17 cellular contexts compared by ENCODE assay signal in the genomic region with DNA sequence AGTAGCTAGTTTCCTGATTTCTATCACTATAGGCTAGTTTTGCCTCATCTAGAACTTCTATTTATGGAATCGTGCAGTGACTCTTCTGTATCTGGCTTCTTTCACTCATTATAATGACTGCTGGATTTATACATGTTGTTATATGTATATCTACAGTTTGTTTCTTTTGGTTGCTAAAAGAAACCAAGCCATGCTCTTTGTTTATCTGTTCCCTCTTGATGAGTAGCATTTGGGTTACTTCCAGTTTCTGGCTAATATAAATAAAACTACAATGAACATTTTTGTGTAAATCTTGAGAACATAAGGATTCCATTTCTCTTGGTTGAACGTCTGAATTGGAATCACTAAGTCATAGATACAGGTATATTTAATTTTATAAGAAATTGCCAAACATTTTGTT.
DNase-seq lines count a peak whose midpoint lies in the region; ATAC-seq and TF ChIP-seq lines count a peak whose summit lies in the region.
"Had no signal": no experiment of that assay in that cellular context is flagged by ENCODE, and none has a peak within 500 bp of the region (broad histone marks: within the 10 kb centered on the region; RNA-seq: fewer than 3 reads in every experiment).

No MANE protein-coding gene starts in this region.

- ATAC-seq in stimulated activated memory B cell treated with anti-CD40 and anti-IgM and Interleukin-4, amounts not matched to agents 10 μg/mL and 1 μg/mL and 100 μg/mL, for 72 hours = no peak
- ATAC-seq: HCT116 had no signal

- peaks cover 48% of the 10 kb centered on the region for H3K4me1 Mint-ChIP-seq in stimulated activated memory B cell treated with anti-CD40 and anti-IgM and Interleukin-4, amounts not matched to agents 10 μg/mL and 1 μg/mL and 100 μg/mL, for 72 hours
- no peaks in the 10 kb centered on the region for H3K4me1 Mint-ChIP-seq in activated CD4-positive, alpha-beta T cell treated with anti-CD3 and anti-CD28 coated beads, Interleukin-2, amount 10 ng/mL, durations not matched to agents 7 days and 5 days

- H3K36me3 Mint-ChIP-seq in stimulated activated memory B cell treated with anti-CD40 and anti-IgM and Interleukin-4, amounts not matched to agents 10 μg/mL and 1 μg/mL and 100 μg/mL, for 72 hours = peaks cover 45% of the 10 kb centered on the region
- no peaks in the 10 kb centered on the region for H3K36me3 Mint-ChIP-seq in activated CD4-positive, alpha-beta T cell treated with anti-CD3 and anti-CD28 coated beads, Interleukin-2, amount 10 ng/mL, durations not matched to agents 7 days and 5 days (ENCODE audit: low read depth)

- peaks cover 14% of the 10 kb centered on the region for H3K9me3 Mint-ChIP-seq in stimulated activated memory B cell treated with anti-CD40 and anti-IgM and Interleukin-4, amounts not matched to agents 10 μg/mL and 1 μg/mL and 100 μg/mL, for 72 hours
- peaks cover 7% of the 10 kb centered on the region for H3K9me3 Mint-ChIP-seq in activated CD4-positive, alpha-beta T cell treated with anti-CD3 and anti-CD28 coated beads, Interleukin-2, amount 10 ng/mL, durations not matched to agents 7 days and 5 days

- H3K9me3 ChIP-seq in SU-DHL-6 (ENCODE audit: insufficient read depth, low read length) = no peaks in the 10 kb centered on the region

- TF ChIP-seq CTCF in SU-DHL-6 (IDR thresholded peaks at IDR 0.05; ENCODE audit: insufficient read depth, low read length, poor library complexity, severe bottlenecking) = no peak

- no peak overlapping the region for H3K4me3 ChIP-seq in SU-DHL-6 (ENCODE audit: insufficient read depth, low read length, poor library complexity, severe bottlenecking)

- no peaks in the 10 kb centered on the region for H3K27me3 Mint-ChIP-seq in stimulated activated memory B cell treated with anti-CD40 and anti-IgM and Interleukin-4, amounts not matched to agents 10 μg/mL and 1 μg/mL and 100 μg/mL, for 72 hours
- no peaks in the 10 kb centered on the region for H3K27me3 Mint-ChIP-seq in activated CD4-positive, alpha-beta T cell treated with anti-CD3 and anti-CD28 coated beads, Interleukin-2, amount 10 ng/mL, durations not matched to agents 7 days and 5 days

- no peaks in the 10 kb centered on the region for H4K20me1 ChIP-seq in SU-DHL-6 (ENCODE audit: low read depth, low read length)

- CTCF ChIA-PET in activated CD4-positive, alpha-beta T cell treated with anti-CD3 and anti-CD28 coated beads, Interleukin-2, amount 10 ng/mL, durations not matched to agents 7 days and 5 days (lab: Charles Lee) = no interaction called here

- H3K9ac ChIP-seq in SU-DHL-6 (ENCODE audit: low read length) = peak overlapping the region; percentile 32

- H3K79me2 ChIP-seq in SU-DHL-6 (ENCODE audit: insufficient read depth, low read length) = peaks cover 44% of the 10 kb centered on the region; the same call in 1 of the 2 replicates

- peak; percentile 3 for DNase-seq in EH (ENCODE audit: low read depth)
- peak; percentile 26 for DNase-seq in fibroblast of peridontal ligament (ENCODE audit: extremely low read depth)
- DNase-seq in activated CD4-positive, alpha-beta T cell treated with anti-CD3 and anti-CD28 coated beads, Interleukin-2, amount 10 ng/mL, durations not matched to agents 7 days and 5 days = no peak
- no peak for DNase-seq in iPS-NIHi11 (ENCODE audit: low spot score)
- no peak for DNase-seq in NCI-H2081 treated with DMSO at 0.1 percent for 48 hours (lab: John Stamatoyannopoulos, UW)
- DNase-seq: GDM1, GOT3, Kasumi-1, NCI-H1417 treated with DMSO at 0.1 percent for 48 hours, NCI-H1930, NCI-H524 treated with DMSO at 0.1 percent for 48 hours, Right ventricle myocardium superior, SW 1271 had no signal

- peak overlapping the region; percentile 43 for H3K4me2 ChIP-seq in SU-DHL-6 (ENCODE audit: low read depth, low read length, poor library complexity, severe bottlenecking)

- no peak overlapping the region for H2AFZ ChIP-seq in SU-DHL-6 (ENCODE audit: low read depth, low read length, severe bottlenecking)

- H3K27ac ChIP-seq in SU-DHL-6 (ENCODE audit: low read depth, low read length) = peak overlapping the region; percentile 65

- H3K9me2 ChIP-seq in SU-DHL-6 (replicated peaks; ENCODE audit: insufficient read depth, low read length) = no peaks in the 10 kb centered on the region

- H3F3A ChIP-seq in SU-DHL-6 (ENCODE audit: insufficient read depth) = peaks cover 7% of the 10 kb centered on the region

- H3K4me3 Mint-ChIP-seq in stimulated activated memory B cell treated with anti-CD40 and anti-IgM and Interleukin-4, amounts not matched to agents 10 μg/mL and 1 μg/mL and 100 μg/mL, for 72 hours = no peak overlapping the region
- no peak overlapping the region for H3K4me3 Mint-ChIP-seq in activated CD4-positive, alpha-beta T cell treated with anti-CD3 and anti-CD28 coated beads, Interleukin-2, amount 10 ng/mL, durations not matched to agents 7 days and 5 days
- H3K4me3 Mint-ChIP-seq: CD14-positive monocyte had no signal

- no peaks in the 10 kb centered on the region for H3K27me3 ChIP-seq in SU-DHL-6 (ENCODE audit: low read length)

- H3K27ac Mint-ChIP-seq in stimulated activated memory B cell treated with anti-CD40 and anti-IgM and Interleukin-4, amounts not matched to agents 10 μg/mL and 1 μg/mL and 100 μg/mL, for 72 hours = peak overlapping the region; percentile 76
- no peak overlapping the region for H3K27ac Mint-ChIP-seq in activated CD4-positive, alpha-beta T cell treated with anti-CD3 and anti-CD28 coated beads, Interleukin-2, amount 10 ng/mL, durations not matched to agents 7 days and 5 days
- H3K27ac Mint-ChIP-seq: CD14-positive monocyte had no signal

- H3K36me3 ChIP-seq in SU-DHL-6 (ENCODE audit: low read length) = 0 out of 2 replicates have a peak, but pooled peaks cover 3% of the 10 kb centered on the region

- POLR2A ChIA-PET in activated CD4-positive, alpha-beta T cell treated with anti-CD3 and anti-CD28 coated beads, Interleukin-2, amount 10 ng/mL, durations not matched to agents 7 days and 5 days (lab: Charles Lee) = no interaction called here

Comparison
In these comparisons a context has a peak if more than half of its experiments do, and no peak if none do; other contexts are left out.
1. DNase-seq: peak in EH (single experiment) and fibroblast of peridontal ligament (single experiment); none in activated CD4-positive, alpha-beta T cell treated with anti-CD3 and anti-CD28 coated beads, Interleukin-2, amount 10 ng/mL, durations not matched to agents 7 days and 5 days (single experiment), iPS-NIHi11 (single experiment) and NCI-H2081 treated with DMSO at 0.1 percent for 48 hours (single experiment).